ENCODE assay signal across 8 cellular contexts in genomic region chr15:55318588-55319494, GRCh38. TPM values are rescaled to one million over a fixed set of nuclear protein-coding genes. Genes with fewer than 3 reads are reported as not detected.
DNase-seq lines count a peak whose midpoint lies in the region; FAIRE-seq and TF ChIP-seq lines count a peak whose summit lies in the region.

Gene PIGB, plus strand, starts transcription at chr15:55319222. Its CDS starts 29 bp downstream, at chr15:55319251.
Gene PIGBOS1, minus strand, starts transcription at chr15:55319123. Its CDS starts 1,331 bp downstream, at chr15:55317792.

- H3K9ac ChIP-seq in H1 (replicated peaks in 1 of 4; ENCODE audit: extremely low read depth in 1 of 4, low read depth in 3 of 4, low read length in 3 of 4) = peak within 1 kb of the TSS; percentile 75 to 82 (median 78)

- H3K79me2 ChIP-seq in H1 (ENCODE audit: control insufficient read depth in 1 of 2, insufficient read depth in 2 of 2, low read length in 2 of 2) = peaks cover 0 to 3% of the 10 kb centered on the region in 2 experiments; a peak in 1 of 4 replicates

- peak within 1 kb of the TSS; percentile 84 for H4K5ac ChIP-seq in H1 (ENCODE audit: insufficient read length, low read depth, low read length)

- H3K79me1 ChIP-seq in H1 (ENCODE audit: low read depth, low read length) = no peaks in the 10 kb centered on the region

- no peak within 1 kb of the TSS for H2AK5ac ChIP-seq in H1 (ENCODE audit: low read depth, low read length)

- H3K4ac ChIP-seq in H1 (replicated peaks; ENCODE audit: insufficient read length, low read depth, low read length) = no peak within 1 kb of the TSS

- peak; percentile 34 to 78 for TF ChIP-seq POLR2A in H1 (IDR thresholded peaks at IDR 0.05; ENCODE audit: control extremely low read depth in 1 of 2, low read depth in 2 of 2, low read length in 2 of 2)

- no peak within 1 kb of the TSS for H2BK15ac ChIP-seq in H1 (ENCODE audit: low read length)

- DNase-seq in COLO829 (ENCODE audit: low spot score) = peak; percentile 60
- peak; percentile 83 for DNase-seq in GM20000 (ENCODE audit: low spot score)
- DNase-seq in HS-5 (ENCODE audit: low read depth) = peak; percentile 68
- peak; percentile 87 to 89 for DNase-seq in NOMO-1 (lab: John Stamatoyannopoulos, UW; ENCODE audit: unreplicated experiment in 2 of 2)
- DNase-seq in activated CD8-positive, alpha-beta memory T cell treated with anti-CD3 and anti-CD28 coated beads for 4 hours (ENCODE audit: low read depth in 2 of 2) = peak; percentile 48 to 51
- peak; percentile 74 to 83 for DNase-seq in H1 (ENCODE audit: low read depth in 1 of 2, low spot score in 2 of 2)
- peak; percentile 94 for DNase-seq in mesenteric fat pad (ENCODE audit: low spot score)
- DNase-seq in stimulated activated CD8-positive, alpha-beta memory T cell treated with anti-CD3 and anti-CD28 coated beads, Interleukin-15, amount 100 ng/mL, for 1 hour (ENCODE audit: low read depth) = peak; percentile 54

- no peak for TF ChIP-seq EP300 in H1 (IDR thresholded peaks at IDR 0.05; ENCODE audit: borderline replicate concordance in 1 of 2, low read depth in 2 of 2, low read length in 2 of 2)

- peak within 1 kb of the TSS; percentile 76; the same call in 1 of the 2 replicates for H2BK12ac ChIP-seq in H1 (ENCODE audit: low read depth, low read length)

- H2AFZ ChIP-seq in H1 (ENCODE audit: low read length) = peak within 1 kb of the TSS; percentile 78

- H2BK5ac ChIP-seq in H1 (ENCODE audit: low read depth, low read length) = peak within 1 kb of the TSS; percentile 57

- H3K4me3 ChIP-seq in H1 (ENCODE audit: extremely low read depth in 1 of 4, insufficient read depth in 2 of 4, low read depth in 3 of 4, low read length in 4 of 4) = peak within 1 kb of the TSS; percentile 75 to 88 (median 82)

- peak within 1 kb of the TSS; percentile 73; the same call in 1 of the 2 replicates for H3K18ac ChIP-seq in H1 (ENCODE audit: extremely low read depth, low read length)

- H3K9me3 ChIP-seq in H1 (ENCODE audit: insufficient read depth in 2 of 2, low read depth in 1 of 2, low read length in 1 of 2) = no peaks in the 10 kb centered on the region

- TF ChIP-seq CTCF in GM20000 (IDR thresholded peaks at IDR 0.05; ENCODE audit: extremely low read depth, missing control alignments) (no peak), H1 (IDR thresholded peaks at IDR 0.05; ENCODE audit: control extremely low read depth in 1 of 3, insufficient read depth in 1 of 3, low read depth in 1 of 3, low read length in 3 of 3) (no peak)

- H3K23me2 ChIP-seq in H1 (ENCODE audit: low read depth, low read length) = peaks cover 2% of the 10 kb centered on the region; the same call in 1 of the 2 replicates

- peak in 1 of 2 experiments; percentile 19; a peak in 1 of 4 replicates for TF ChIP-seq RAD21 in H1 (IDR thresholded peaks at IDR 0.05 in 1 of 2, conservative IDR thresholded peaks at IDR 0.05 in 1 of 2; ENCODE audit: low read depth in 2 of 2, low read length in 2 of 2)

- POLR2A ChIA-PET in H1 (lab: Charles Lee; ENCODE audit: partially characterized antibody) = interaction anchor here (0.7 to 1.7 kb wide), 12 partner anchors 10 to 680 kb away, joined by 3 to 5 read pairs (median 3); partner anchors contain the start of genes CCPG1, PIERCE2 and RSL24D1

- H4K91ac ChIP-seq in H1 (replicated peaks; ENCODE audit: insufficient read length, low read length) = peak within 1 kb of the TSS; percentile 63

- no peak within 1 kb of the TSS for H2BK120ac ChIP-seq in H1 (replicated peaks; ENCODE audit: low read depth, low read length)

- H3K4me1 ChIP-seq in H1 (replicated peaks in 1 of 4; ENCODE audit: control insufficient read depth in 3 of 4, insufficient read depth in 4 of 4, low read length in 3 of 4) = peaks cover 0 to 2% (median 0%) of the 10 kb centered on the region in 4 experiments; a peak in 1 of 7 replicates

- peak within 1 kb of the TSS; percentile 73 to 81 for H3K4me2 ChIP-seq in H1 (ENCODE audit: insufficient read depth in 1 of 2, low read depth in 2 of 2, low read length in 2 of 2)

- H4K20me1 ChIP-seq in H1 (replicated peaks in 1 of 2; ENCODE audit: control insufficient read depth in 1 of 2, insufficient read depth in 2 of 2, low read length in 2 of 2) = no peaks in the 10 kb centered on the region

- CTCF ChIA-PET in H1 (lab: Charles Lee; ENCODE audit: partially characterized antibody) = interaction anchor here (0.6 to 2.1 kb wide), 5 partner anchors 14 to 234 kb away, joined by 3 to 10 read pairs (median 4); partner anchors contain the start of genes CCPG1 and PIERCE2

- H3K36me3 ChIP-seq in H1 (ENCODE audit: control insufficient read depth in 2 of 4, insufficient read depth in 4 of 4, low read length in 3 of 4) = no peaks in the 10 kb centered on the region

- FAIRE-seq in H1 (lab: Jason Lieb, UNC) = no peak

- H3K14ac ChIP-seq in H1 (ENCODE audit: insufficient read length) = no peak within 1 kb of the TSS

- WGBS in H1 (ENCODE audit: extremely low coverage in 1 of 2, insufficient coverage in 1 of 2, insufficient read length in 1 of 2, insufficient replicate concordance in 2 of 2, low coverage in 1 of 2, low lambda C conversion rate in 2 of 2, missing lambda C conversion rate in 1 of 2), 2 experiments = 8% methylated on average over 47 of the region's 49 CpGs; no CpG with 5 or more reads in 1 of the 2 experiments

- peak within 1 kb of the TSS; percentile 74 for H3K27ac ChIP-seq in H1 (ENCODE audit: low read depth, low read length)

- peak within 1 kb of the TSS; percentile 93; the same call in 1 of the 2 replicates for H4K8ac ChIP-seq in H1 (ENCODE audit: extremely low read depth, insufficient read depth, low read length)

- no peak within 1 kb of the TSS for H3K23ac ChIP-seq in H1 (ENCODE audit: insufficient read length)

- H3K56ac ChIP-seq in H1 (replicated peaks; ENCODE audit: insufficient read length, low read depth, low read length) = no peak within 1 kb of the TSS

- H2BK20ac ChIP-seq in H1 (ENCODE audit: low read length) = no peak within 1 kb of the TSS

- H3K27me3 ChIP-seq in H1 (replicated peaks in 1 of 4; ENCODE audit: control insufficient read depth in 3 of 4, extremely low read depth in 1 of 4, insufficient read depth in 3 of 4, low read length in 3 of 4) = no peaks in the 10 kb centered on the region

TF ChIP-seq in H1, 55 proteins besides CTCF, POLR2A, EP300 and RAD21 (continues in another document):
- TF ChIP-seq MAFK (IDR thresholded peaks at IDR 0.05; ENCODE audit: low read depth, low read length) (no peak), BACH1 (IDR thresholded peaks at IDR 0.05; ENCODE audit: low read length) (no peak), MAX (IDR thresholded peaks at IDR 0.05) (peak; percentile 49), CEBPB (IDR thresholded peaks at IDR 0.05; ENCODE audit: low read depth, low read length) (no peak), RNF2 (IDR thresholded peaks at IDR 0.05; ENCODE audit: borderline replicate concordance, low read depth, low read length, missing control alignments, poor library complexity, severe bottlenecking) (no peak), KDM1A (IDR thresholded peaks at IDR 0.05; ENCODE audit: borderline replicate concordance, low read length) (no peak), SP4 (IDR thresholded peaks at IDR 0.05; ENCODE audit: low read length) (no peak), TCF12 (IDR thresholded peaks at IDR 0.05; ENCODE audit: low read depth, low read length) (no peak), BRCA1 (IDR thresholded peaks at IDR 0.05; ENCODE audit: low read depth, low read length) (no peak), CTBP2 (IDR thresholded peaks at IDR 0.05; ENCODE audit: borderline replicate concordance, insufficient read depth, insufficient read length, low read length) (no peak), NANOG (IDR thresholded peaks at IDR 0.05; ENCODE audit: insufficient read depth, low read depth, low read length, poor library complexity, severe bottlenecking) (no peak), YY1 (IDR thresholded peaks at IDR 0.05; ENCODE audit: low read depth, low read length) (peak; percentile 67; the same call in 1 of the 2 replicates), TAF1 (IDR thresholded peaks at IDR 0.05; ENCODE audit: low read depth, low read length) (peak; percentile 79), KDM5A (IDR thresholded peaks at IDR 0.05; ENCODE audit: low read length) (no peak), BCL11A (IDR thresholded peaks at IDR 0.05; ENCODE audit: low read depth in 2 of 2, low read length in 2 of 2) (no peak)

RNA-seq across cellular contexts. Expression of gene PIGB, which starts in this region (rescaled TPM):
- total RNA-seq in H1 (2021; fragmentation: NEBNext Ultra II Directional; extraction: Animal tissue kit (Norgen Biotek cat#: 25700)) = 4.3 and 6.1 TPM in 2 replicates
- polyA plus RNA-seq in H1 (2011; rRNA removed) = 3.9 and 11.7 TPM in 2 replicates
- polyA plus RNA-seq in H1 (2011; cell fraction: cytosol; rRNA removed) = 5.9 TPM
- 3.5 TPM for polyA plus RNA-seq in H1 (2011; cell fraction: nucleus; rRNA removed)
- polyA plus RNA-seq in H1 (2012, experiment 1 of 2) = 3.2 to 5.7 TPM (median 3.9 TPM) in 4 replicates
- polyA plus RNA-seq in H1 (2012, experiment 2 of 2) = 0.96 TPM
- polyA plus RNA-seq in H1 (2013, experiment 1 of 2) = 5.7 TPM
- polyA plus RNA-seq in H1 (2013, experiment 2 of 2) = 6.2 TPM
- polyA minus RNA-seq in H1 (2011; rRNA and poly(A)+ RNA removed) = 4.0 and 8.5 TPM in 2 replicates
- polyA minus RNA-seq in H1 (2011; cell fraction: cytosol; rRNA and poly(A)+ RNA removed) = 1.5 TPM
- polyA minus RNA-seq in H1 (2011; cell fraction: nucleus; rRNA and poly(A)+ RNA removed) = 10.4 TPM
- 14.4 TPM for total RNA-seq in mesenteric fat pad

RNA-seq across cellular contexts. Expression of gene PIGBOS1, which starts in this region (rescaled TPM):
- total RNA-seq in H1 (2021; fragmentation: NEBNext Ultra II Directional; extraction: Animal tissue kit (Norgen Biotek cat#: 25700)) = 7.8 and 9.0 TPM in 2 replicates
- 12.3 and 16.7 TPM in 2 replicates for polyA plus RNA-seq in H1 (2011; rRNA removed)
- polyA plus RNA-seq in H1 (2011; cell fraction: cytosol; rRNA removed) = 23.1 TPM
- polyA plus RNA-seq in H1 (2011; cell fraction: nucleus; rRNA removed) = 2.9 TPM
- 8.2 to 12.1 TPM (median 10.4 TPM) in 4 replicates for polyA plus RNA-seq in H1 (2012, experiment 1 of 2)
- polyA plus RNA-seq in H1 (2012, experiment 2 of 2) = 14.4 TPM
- polyA plus RNA-seq in H1 (2013, experiment 1 of 2) = 11.5 TPM
- polyA plus RNA-seq in H1 (2013, experiment 2 of 2) = 11.5 TPM
- polyA minus RNA-seq in H1 (2011; rRNA and poly(A)+ RNA removed) = 1.5 and 1.8 TPM in 2 replicates
- 2.8 TPM for polyA minus RNA-seq in H1 (2011; cell fraction: cytosol; rRNA and poly(A)+ RNA removed)
- 3.4 TPM for polyA minus RNA-seq in H1 (2011; cell fraction: nucleus; rRNA and poly(A)+ RNA removed)
- 10.1 TPM for total RNA-seq in mesenteric fat pad

Comparison
In these comparisons a context has a peak if more than half of its experiments do, and no peak if none do; other contexts are left out.
1. Peak in every context shown above with its lines: DNase-seq, H3K4me3 ChIP-seq and H3K27ac ChIP-seq.